1 cellular context compared by ENCODE assay signal in the genomic region with DNA sequence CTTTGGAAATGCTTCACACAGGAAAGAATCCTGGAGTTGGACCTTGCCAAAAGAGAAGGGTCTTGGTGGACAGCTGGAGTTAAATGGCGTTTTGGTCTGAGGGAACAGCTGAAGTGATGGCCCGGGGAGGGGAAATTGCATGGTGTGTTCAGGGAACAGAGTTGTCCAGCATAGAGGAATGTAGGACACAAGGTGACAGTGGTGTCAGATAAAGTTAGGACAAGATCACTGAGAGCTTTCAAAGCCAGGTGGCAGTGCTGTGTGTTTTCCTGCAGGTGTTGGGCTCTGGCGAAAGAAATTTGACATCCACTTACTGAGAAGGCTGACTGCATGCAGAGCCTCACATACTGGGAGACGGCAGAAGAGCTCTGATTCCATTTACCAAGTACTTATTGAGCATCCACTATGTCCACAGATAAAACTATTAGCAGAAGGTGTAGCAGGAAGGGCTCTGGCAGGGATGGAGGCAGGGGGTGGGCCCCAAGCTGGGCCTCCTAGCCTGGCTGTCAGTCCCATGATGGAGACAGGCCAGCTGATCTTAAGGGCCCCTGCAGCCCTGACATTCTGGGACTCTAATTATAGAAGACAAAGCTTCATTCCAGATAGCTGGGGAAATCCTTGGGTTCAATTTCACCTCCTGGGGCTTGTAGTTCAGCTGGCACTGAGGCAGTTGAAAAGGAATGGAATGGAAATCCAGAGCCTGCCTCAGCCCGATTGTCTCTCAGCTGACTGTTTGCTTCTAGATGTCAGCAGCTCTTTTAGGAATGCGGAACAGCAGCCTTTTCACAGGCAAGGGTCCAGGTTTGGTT.
TF ChIP-seq lines count a peak whose summit lies in the region.

No MANE protein-coding gene starts in this region.

TF ChIP-seq in liver, 16 proteins besides CTCF, POLR2A, EP300 and RAD21:
- TF ChIP-seq YY1 (IDR thresholded peaks at IDR 0.05) = no peak
- TF ChIP-seq MAX (IDR thresholded peaks at IDR 0.05) = no peak
- no peak for TF ChIP-seq FOXA2 (IDR thresholded peaks at IDR 0.05)
- no peak for TF ChIP-seq GABPA (IDR thresholded peaks at IDR 0.05 in 1 of 2, conservative IDR thresholded peaks at IDR 0.05 in 1 of 2)
- no peak for TF ChIP-seq SP1 (IDR thresholded peaks at IDR 0.05)
- no peak for TF ChIP-seq TAF1 (conservative IDR thresholded peaks at IDR 0.05)
- TF ChIP-seq, protein P1, sequence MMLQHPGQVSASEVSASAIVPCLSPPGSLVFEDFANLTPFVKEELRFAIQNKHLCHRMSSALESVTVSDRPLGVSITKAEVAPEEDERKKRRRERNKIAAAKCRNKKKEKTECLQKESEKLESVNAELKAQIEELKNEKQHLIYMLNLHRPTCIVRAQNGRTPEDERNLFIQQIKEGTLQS (IDR thresholded peaks at IDR 0.05) = no peak
- no peak for TF ChIP-seq NR2F2 (IDR thresholded peaks at IDR 0.05)
